In the genomic region with DNA sequence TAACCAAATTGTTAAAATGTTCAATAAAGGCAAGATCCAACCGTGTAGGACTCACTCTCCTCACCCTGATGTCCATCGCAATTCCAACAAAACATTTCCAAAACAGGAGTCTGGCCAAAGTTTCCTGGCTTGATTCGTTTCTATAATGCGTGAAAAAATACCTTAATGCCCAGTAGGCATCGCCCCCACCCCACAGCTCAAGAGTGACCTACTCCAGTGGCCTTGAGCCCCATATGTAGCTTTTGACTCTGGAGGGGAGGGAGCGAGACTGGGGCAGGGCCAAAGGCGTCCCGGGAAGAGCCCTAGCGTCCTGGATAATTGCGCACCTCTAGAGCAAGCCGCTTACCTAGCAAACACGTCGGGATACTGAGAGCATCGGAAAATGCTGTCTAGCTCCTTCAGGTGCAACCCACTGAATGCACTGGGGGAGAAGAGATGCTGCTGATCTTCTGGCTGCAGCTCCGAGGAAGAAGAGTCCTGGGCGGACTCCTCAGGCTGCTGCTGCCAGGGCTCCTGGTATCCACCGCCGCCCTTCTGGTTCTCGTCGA, we compare ENCODE assay signal across 27 cellular contexts.
A peak's percentile ranks its signal among the peaks of the same experiment; 100 is the strongest.
DNase-seq lines count a peak whose midpoint lies in the region; ATAC-seq and TF ChIP-seq lines count a peak whose summit lies in the region.
"Had no signal": no experiment of that assay in that cellular context is flagged by ENCODE, and none has a peak within 500 bp of the region (broad histone marks: within the 10 kb centered on the region; RNA-seq: fewer than 3 reads in every experiment).

No MANE protein-coding gene starts in this region.

- peaks cover 39% of the 10 kb centered on the region for H3K27me3 Mint-ChIP-seq in activated naive CD4-positive, alpha-beta T cell treated with anti-CD3 and anti-CD28 coated beads, Interleukin-2, amount 50 U/mL, for 24 hours

- H3K27ac ChIP-seq in coronary artery, result no peak overlapping the region
- H3K27ac ChIP-seq: neural progenitor cell, right atrium auricular region, SJCRH30, suprapubic skin, upper lobe of right lung had no signal

- H3K4me3 ChIP-seq in coronary artery, result peak overlapping the region; percentile 51
- H3K4me3 ChIP-seq: neural progenitor cell, right atrium auricular region, SJCRH30, suprapubic skin, upper lobe of right lung had no signal

- no peaks in the 10 kb centered on the region for H3K9me3 Mint-ChIP-seq in activated naive CD4-positive, alpha-beta T cell treated with anti-CD3 and anti-CD28 coated beads, Interleukin-2, amount 50 U/mL, for 24 hours
- H3K9me3 Mint-ChIP-seq: activated CD4-positive, alpha-beta T cell treated with anti-CD3 and anti-CD28 coated beads, Interleukin-2, amount 10 ng/mL, durations not matched to agents 24 days and 14 days; CD4-positive, CD25-positive, alpha-beta regulatory T cell; memory B cell had no signal

- ATAC-seq in GM19328 (IDR thresholded peaks at IDR 0.05; ENCODE audit: unreplicated experiment), result no peak
- ATAC-seq: HCT116, upper lobe of right lung had no signal

- H3K4me1 Mint-ChIP-seq in activated naive CD4-positive, alpha-beta T cell treated with anti-CD3 and anti-CD28 coated beads, Interleukin-2, amount 50 U/mL, for 24 hours, result peaks cover 16% of the 10 kb centered on the region

- no peak for TF ChIP-seq CTCF in coronary artery (IDR thresholded peaks at IDR 0.05)

- DNase-seq in activated naive CD4-positive, alpha-beta T cell (lab: John Stamatoyannopoulos, UW), result no peak
- DNase-seq in coronary artery (ENCODE audit: low spot score) (no peak), iPS-NIHi11 (ENCODE audit: low spot score) (peak; percentile 17), NCI-H1694 treated with DMSO at 0.1 percent for 48 hours (lab: John Stamatoyannopoulos, UW) (no peak), DMS153 treated with DMSO at 0.1 percent for 48 hours (lab: John Stamatoyannopoulos, UW; ENCODE audit: unreplicated experiment) (no peak)
- no peak for DNase-seq in stimulated activated CD4-positive, alpha-beta T cell treated with anti-CD3 and anti-CD28 coated beads, Interleukin-4, amount 100 ng/mL, for 4 hours
- DNase-seq: activated CD4-positive, alpha-beta T cell treated with anti-CD3 and anti-CD28 coated beads, Interleukin-2, amount 10 ng/mL, durations not matched to agents 24 days and 14 days; activated effector memory CD4-positive, alpha-beta T cell treated with Interleukin-2 at 50 U/mL for 16 hours; activated T-cell treated with anti-CD3 and anti-CD28 coated beads, Interleukin-2, amount 50 U/mL, for 1 hour; caudate nucleus; CD4-positive, CD25-positive, alpha-beta regulatory T cell; cortex of kidney; effector memory CD4-positive, alpha-beta T cell; immature natural killer cell; IMR-90; NCI-H446 treated with DMSO at 0.1 percent for 48 hours; SJCRH30; small intestine; stimulated activated naive CD4-positive, alpha-beta T cell; upper lobe of right lung had no signal

- peak overlapping the region; percentile 23 for H3K4me3 Mint-ChIP-seq in activated naive CD4-positive, alpha-beta T cell treated with anti-CD3 and anti-CD28 coated beads, Interleukin-2, amount 50 U/mL, for 24 hours
- H3K4me3 Mint-ChIP-seq: activated CD4-positive, alpha-beta T cell treated with anti-CD3 and anti-CD28 coated beads, Interleukin-2, amount 10 ng/mL, durations not matched to agents 24 days and 14 days had no signal

- H3K27ac Mint-ChIP-seq in activated naive CD4-positive, alpha-beta T cell treated with anti-CD3 and anti-CD28 coated beads, Interleukin-2, amount 50 U/mL, for 24 hours, result no peak overlapping the region
- H3K27ac Mint-ChIP-seq: activated CD4-positive, alpha-beta T cell treated with anti-CD3 and anti-CD28 coated beads, Interleukin-2, amount 10 ng/mL, durations not matched to agents 24 days and 14 days; CD4-positive, CD25-positive, alpha-beta regulatory T cell; immature natural killer cell; memory B cell; neural progenitor cell had no signal

- H3K36me3 Mint-ChIP-seq in activated naive CD4-positive, alpha-beta T cell treated with anti-CD3 and anti-CD28 coated beads, Interleukin-2, amount 50 U/mL, for 24 hours, result no peaks in the 10 kb centered on the region
- H3K36me3 Mint-ChIP-seq: CD4-positive, CD25-positive, alpha-beta regulatory T cell; immature natural killer cell; memory B cell; neural progenitor cell had no signal
